In genomic region chr2:237603049-237603717, GRCh38 we compare ENCODE assay signal across 10 cellular contexts. TPM values are rescaled to one million over a fixed set of nuclear protein-coding genes. Genes with fewer than 3 reads are reported as not detected.
DNase-seq lines count a peak whose midpoint lies in the region; TF ChIP-seq lines count a peak whose summit lies in the region.
"Had no signal": no experiment of that assay in that cellular context is flagged by ENCODE, and none has a peak within 500 bp of the region (broad histone marks: within the 10 kb centered on the region; RNA-seq: fewer than 3 reads in every experiment).

No MANE protein-coding gene starts in this region.

- peaks cover 21 to 39% (median 25%) of the 10 kb centered on the region in 3 donors for H3K4me1 ChIP-seq in skeletal muscle tissue (ENCODE audit: control insufficient read depth in 3 of 3, insufficient read depth in 3 of 3, low read length in 3 of 3)

- H3K27ac Mint-ChIP-seq in HFFc6 (peak overlapping the region; percentile 88), endothelial cell (ENCODE audit: unreplicated experiment) (peak overlapping the region; percentile 93)

- H3K4me3 Mint-ChIP-seq in HFFc6 (peak overlapping the region; percentile 47; the same call in 1 of the 2 replicates), endothelial cell (ENCODE audit: unreplicated experiment) (peak overlapping the region; percentile 63)

- DNase-seq in HFFc6 (no peak), SK-N-MC (ENCODE audit: low read depth, low spot score) (no peak), endothelial cell (ENCODE audit: low spot score) (no peak), EL (no peak), NCI-H2081 (lab: John Stamatoyannopoulos, UW) (no peak), SHP77 (lab: John Stamatoyannopoulos, UW) (no peak)
- DNase-seq: SK-N-SH had no signal

- H3K36me3 ChIP-seq in SK-N-MC (ENCODE audit: insufficient read depth, low read length) (no peaks in the 10 kb centered on the region), skeletal muscle tissue (ENCODE audit: control insufficient read depth in 3 of 3, insufficient read depth in 3 of 3, low read length in 3 of 3) (no peaks in the 10 kb centered on the region)
- H3K36me3 ChIP-seq: ovary had no signal

- no peaks in the 10 kb centered on the region for H3K9me3 Mint-ChIP-seq in HFFc6
- H3K9me3 Mint-ChIP-seq in endothelial cell (ENCODE audit: unreplicated experiment), result no peaks in the 10 kb centered on the region

- no peaks in the 10 kb centered on the region for H3K9me3 ChIP-seq in SK-N-MC (ENCODE audit: low read depth, low read length)
- no peaks in the 10 kb centered on the region for H3K9me3 ChIP-seq in skeletal muscle tissue (ENCODE audit: control insufficient read depth in 3 of 3, low read length in 3 of 3)
- H3K9me3 ChIP-seq: ovary, SK-N-SH had no signal

- H3K27ac ChIP-seq in SK-N-MC (no peak overlapping the region), skeletal muscle tissue (ENCODE audit: low read depth, low read length) (peak overlapping the region; percentile 10)
- H3K27ac ChIP-seq: ovary had no signal

- H3K36me3 Mint-ChIP-seq in HFFc6 (ENCODE audit: low read depth) (no peaks in the 10 kb centered on the region), endothelial cell (ENCODE audit: low read depth, unreplicated experiment) (peaks cover 5% of the 10 kb centered on the region)

- H3K4me3 ChIP-seq in SK-N-MC, result peak overlapping the region; percentile 37
- H3K4me3 ChIP-seq in skeletal muscle tissue (ENCODE audit: low read length in 3 of 3), result peak overlapping the region in 1 of 3 donors; percentile 49
- H3K4me3 ChIP-seq: ovary had no signal

- H3K27me3 Mint-ChIP-seq in HFFc6 (ENCODE audit: insufficient read depth) (peaks cover 3% of the 10 kb centered on the region), endothelial cell (ENCODE audit: unreplicated experiment) (peaks cover 12% of the 10 kb centered on the region)

- peaks cover 33% of the 10 kb centered on the region for H3K4me1 Mint-ChIP-seq in HFFc6 (ENCODE audit: low read depth)
- H3K4me1 Mint-ChIP-seq in endothelial cell (ENCODE audit: unreplicated experiment), result peaks cover 33% of the 10 kb centered on the region

- no peak overlapping the region for H3K9ac ChIP-seq in SK-N-MC (ENCODE audit: insufficient read length)
- H3K9ac ChIP-seq in skeletal muscle tissue (ENCODE audit: low read depth in 1 of 3, low read length in 3 of 3), result peak overlapping the region in 2 of 3 donors; percentile 4 to 38
- H3K9ac ChIP-seq: SK-N-SH had no signal

- no peaks in the 10 kb centered on the region for H3K27me3 ChIP-seq in skeletal muscle tissue (ENCODE audit: control insufficient read depth in 3 of 3, insufficient read depth in 3 of 3, low read length in 3 of 3)
- H3K27me3 ChIP-seq: ovary had no signal

- TF ChIP-seq CTCF in HFFc6 (IDR thresholded peaks at IDR 0.05) (no peak), endothelial cell (IDR thresholded peaks at IDR 0.05; ENCODE audit: unreplicated experiment) (no peak)

RNA-seq across cellular contexts. Expression of gene RAB17, which starts 12.6 kb away (rescaled TPM):
- under 1 TPM in 4 of 6 experiments, not detected in 2; 0.13 to 0.36 (median 0.25) TPM for total RNA-seq in HFFc6 (2021; fragmentation: NEBNext Ultra II Directional; extraction: Animal tissue kit (Norgen Biotek cat#: 25700))
- total RNA-seq in endothelial cell (ENCODE audit: unreplicated experiment) (1.5 TPM), skeletal muscle tissue (1.0 TPM)

RNA-seq across cellular contexts. Expression of gene LRRFIP1, which starts 24.2 kb away (rescaled TPM):
- total RNA-seq in HFFc6 (2021; fragmentation: NEBNext Ultra II Directional; extraction: Animal tissue kit (Norgen Biotek cat#: 25700)), result 100 to 1,000 TPM in 4 of 6 experiments, 10 to 100 TPM in 2; 90.6 to 107 (median 102) TPM
- total RNA-seq in endothelial cell (ENCODE audit: unreplicated experiment) (105 TPM), skeletal muscle tissue (65.8 TPM)

RNA-seq across cellular contexts. Expression of gene PRLH, which starts 36.8 kb away (rescaled TPM):
- not detected for total RNA-seq in HFFc6 (2021; fragmentation: NEBNext Ultra II Directional; extraction: Animal tissue kit (Norgen Biotek cat#: 25700))
- total RNA-seq in endothelial cell (ENCODE audit: unreplicated experiment), result not detected
- total RNA-seq in skeletal muscle tissue, result not detected
- total RNA-seq: dermis microvascular lymphatic vessel endothelial cell, ovary had no signal
